10 cellular contexts compared by ENCODE assay signal in genomic region chr13:51729853-51730553, GRCh38.
DNase-seq lines count a peak whose midpoint lies in the region; TF ChIP-seq lines count a peak whose summit lies in the region.
"Had no signal": no experiment of that assay in that cellular context is flagged by ENCODE, and none has a peak within 500 bp of the region (broad histone marks: within the 10 kb centered on the region; RNA-seq: fewer than 3 reads in every experiment).

No MANE protein-coding gene starts in this region.

- H3K9me3 ChIP-seq in mucosa of rectum (ENCODE audit: control insufficient read depth in 2 of 2, low read length in 2 of 2) (no peaks in the 10 kb centered on the region), tibial artery (no peaks in the 10 kb centered on the region)

- no peak overlapping the region for H3K4me3 Mint-ChIP-seq in activated CD4-positive, alpha-beta T cell treated with anti-CD3 and anti-CD28 coated beads, Interleukin-2, amount 10 ng/mL, durations not matched to agents 7 days and 5 days
- no peak overlapping the region for H3K4me3 Mint-ChIP-seq in glutamatergic neuron (ENCODE audit: unreplicated experiment)
- H3K4me3 Mint-ChIP-seq: B cell; central memory CD8-positive, alpha-beta T cell had no signal

- peak overlapping the region in 1 of 2 donors; percentile 27 for H3K9ac ChIP-seq in mucosa of rectum (ENCODE audit: low read depth in 1 of 2, low read length in 2 of 2)

- H3K4me1 Mint-ChIP-seq in activated CD4-positive, alpha-beta T cell treated with anti-CD3 and anti-CD28 coated beads, Interleukin-2, amount 10 ng/mL, durations not matched to agents 7 days and 5 days = peaks cover 5% of the 10 kb centered on the region
- peaks cover 23% of the 10 kb centered on the region for H3K4me1 Mint-ChIP-seq in glutamatergic neuron (ENCODE audit: low read depth, unreplicated experiment)
- H3K4me1 Mint-ChIP-seq: central memory CD8-positive, alpha-beta T cell had no signal

- DNase-seq in activated CD4-positive, alpha-beta T cell treated with anti-CD3 and anti-CD28 coated beads for 24 hours (ENCODE audit: low read depth in 2 of 2) = peak; percentile 15 to 22
- no peak for DNase-seq in activated CD4-positive, alpha-beta T cell treated with anti-CD3 and anti-CD28 coated beads, Interleukin-2, amount 10 ng/mL, durations not matched to agents 7 days and 5 days
- DNase-seq in choroid plexus epithelial cell (ENCODE audit: low read depth) = peak; percentile 93
- peak; percentile 76 to 80 for DNase-seq in tibial artery
- no peak for DNase-seq in glutamatergic neuron
- no peak for DNase-seq in NCI-H1105 treated with DMSO at 0.1 percent for 48 hours (lab: John Stamatoyannopoulos, UW)
- no peak for DNase-seq in DMS 273 treated with DMSO at 0.1 percent for 48 hours (lab: John Stamatoyannopoulos, UW)

- H3K27ac Mint-ChIP-seq in activated CD4-positive, alpha-beta T cell treated with anti-CD3 and anti-CD28 coated beads, Interleukin-2, amount 10 ng/mL, durations not matched to agents 7 days and 5 days = no peak overlapping the region
- no peak overlapping the region for H3K27ac Mint-ChIP-seq in glutamatergic neuron (ENCODE audit: unreplicated experiment)

- H3K27ac ChIP-seq in mucosa of rectum (ENCODE audit: low read depth in 2 of 2, low read length in 2 of 2) (peak overlapping the region; percentile 35 to 41), tibial artery (peak overlapping the region; percentile 85 to 90)

- H3K9me3 Mint-ChIP-seq in activated CD4-positive, alpha-beta T cell treated with anti-CD3 and anti-CD28 coated beads, Interleukin-2, amount 10 ng/mL, durations not matched to agents 7 days and 5 days = no peaks in the 10 kb centered on the region
- peaks cover 2% of the 10 kb centered on the region for H3K9me3 Mint-ChIP-seq in glutamatergic neuron (ENCODE audit: unreplicated experiment)
- H3K9me3 Mint-ChIP-seq: central memory CD8-positive, alpha-beta T cell had no signal

- intact Hi-C loops in tibial artery (cut with DNase I; ENCODE audit: low total_unique reads) = loop anchor here (10.0 kb wide), 5 partner anchors 145 to 1605 kb away; partner anchors contain the start of genes FAM124A, INTS6 and WDFY2

- H3K4me1 ChIP-seq in mucosa of rectum (ENCODE audit: control insufficient read depth in 2 of 2, insufficient read depth in 2 of 2, low read length in 2 of 2) = no peaks in the 10 kb centered on the region
- H3K4me1 ChIP-seq in tibial artery = peaks cover 0 to 69% (median 45%) of the 10 kb centered on the region in 4 donors

- TF ChIP-seq CTCF in choroid plexus epithelial cell (conservative IDR thresholded peaks at IDR 0.05; ENCODE audit: low read depth, low read length) (no peak), tibial artery (IDR thresholded peaks at IDR 0.05) (peak in 1 of 2 experiments; percentile 9), glutamatergic neuron (IDR thresholded peaks at IDR 0.05; ENCODE audit: partially characterized antibody, unreplicated experiment) (no peak)

- POLR2A ChIA-PET in activated CD4-positive, alpha-beta T cell treated with anti-CD3 and anti-CD28 coated beads, Interleukin-2, amount 10 ng/mL, durations not matched to agents 7 days and 5 days (lab: Charles Lee) = no interaction called here

- no peaks in the 10 kb centered on the region for H3K27me3 Mint-ChIP-seq in activated CD4-positive, alpha-beta T cell treated with anti-CD3 and anti-CD28 coated beads, Interleukin-2, amount 10 ng/mL, durations not matched to agents 7 days and 5 days
- H3K27me3 Mint-ChIP-seq in glutamatergic neuron (ENCODE audit: unreplicated experiment) = peaks cover 3% of the 10 kb centered on the region
- H3K27me3 Mint-ChIP-seq: B cell; central memory CD8-positive, alpha-beta T cell had no signal

- H3K4me3 ChIP-seq in choroid plexus epithelial cell (ENCODE audit: low read depth, low read length) (no peak overlapping the region), mucosa of rectum (ENCODE audit: low read length in 2 of 2) (no peak overlapping the region), tibial artery (peak overlapping the region; percentile 2 to 12)

- H3K27me3 ChIP-seq in mucosa of rectum (ENCODE audit: control insufficient read depth in 2 of 2, insufficient read depth in 2 of 2, low read length in 2 of 2) (no peaks in the 10 kb centered on the region), tibial artery (no peaks in the 10 kb centered on the region)

- CTCF ChIA-PET in activated CD4-positive, alpha-beta T cell treated with anti-CD3 and anti-CD28 coated beads, Interleukin-2, amount 10 ng/mL, durations not matched to agents 7 days and 5 days (lab: Charles Lee) = interaction anchor here (0.6 kb wide), 1 partner anchor 15 kb away, joined by 3 read pairs; no protein-coding TSS in a partner anchor

- peaks cover 6% of the 10 kb centered on the region for H3K36me3 Mint-ChIP-seq in activated CD4-positive, alpha-beta T cell treated with anti-CD3 and anti-CD28 coated beads, Interleukin-2, amount 10 ng/mL, durations not matched to agents 7 days and 5 days (ENCODE audit: low read depth)
- no peaks in the 10 kb centered on the region for H3K36me3 Mint-ChIP-seq in glutamatergic neuron (ENCODE audit: unreplicated experiment)

- H3K36me3 ChIP-seq in mucosa of rectum (ENCODE audit: control insufficient read depth in 2 of 2, insufficient read depth in 2 of 2, low read length in 2 of 2) = no peaks in the 10 kb centered on the region
- no peaks in the 10 kb centered on the region for H3K36me3 ChIP-seq in tibial artery

Comparison
In these comparisons a context has a peak if more than half of its experiments do, and no peak if none do; other contexts are left out.
1. DNase-seq: peak in activated CD4-positive, alpha-beta T cell treated with anti-CD3 and anti-CD28 coated beads for 24 hours (2 of 2), choroid plexus epithelial cell (single experiment) and tibial artery (2 of 2); none in activated CD4-positive, alpha-beta T cell treated with anti-CD3 and anti-CD28 coated beads, Interleukin-2, amount 10 ng/mL, durations not matched to agents 7 days and 5 days (single experiment), glutamatergic neuron (single experiment), NCI-H1105 treated with DMSO at 0.1 percent for 48 hours (single experiment) and DMS 273 treated with DMSO at 0.1 percent for 48 hours (single experiment).
2. H3K4me3 ChIP-seq: peak in tibial artery (2 of 2); none in choroid plexus epithelial cell (single experiment) and mucosa of rectum (0 of 2).